In genomic region chr3:101676765-101677435, GRCh38 we compare ENCODE assay signal across 1 cellular context.
TF ChIP-seq lines count a peak whose summit lies in the region.

A gene with protein sequence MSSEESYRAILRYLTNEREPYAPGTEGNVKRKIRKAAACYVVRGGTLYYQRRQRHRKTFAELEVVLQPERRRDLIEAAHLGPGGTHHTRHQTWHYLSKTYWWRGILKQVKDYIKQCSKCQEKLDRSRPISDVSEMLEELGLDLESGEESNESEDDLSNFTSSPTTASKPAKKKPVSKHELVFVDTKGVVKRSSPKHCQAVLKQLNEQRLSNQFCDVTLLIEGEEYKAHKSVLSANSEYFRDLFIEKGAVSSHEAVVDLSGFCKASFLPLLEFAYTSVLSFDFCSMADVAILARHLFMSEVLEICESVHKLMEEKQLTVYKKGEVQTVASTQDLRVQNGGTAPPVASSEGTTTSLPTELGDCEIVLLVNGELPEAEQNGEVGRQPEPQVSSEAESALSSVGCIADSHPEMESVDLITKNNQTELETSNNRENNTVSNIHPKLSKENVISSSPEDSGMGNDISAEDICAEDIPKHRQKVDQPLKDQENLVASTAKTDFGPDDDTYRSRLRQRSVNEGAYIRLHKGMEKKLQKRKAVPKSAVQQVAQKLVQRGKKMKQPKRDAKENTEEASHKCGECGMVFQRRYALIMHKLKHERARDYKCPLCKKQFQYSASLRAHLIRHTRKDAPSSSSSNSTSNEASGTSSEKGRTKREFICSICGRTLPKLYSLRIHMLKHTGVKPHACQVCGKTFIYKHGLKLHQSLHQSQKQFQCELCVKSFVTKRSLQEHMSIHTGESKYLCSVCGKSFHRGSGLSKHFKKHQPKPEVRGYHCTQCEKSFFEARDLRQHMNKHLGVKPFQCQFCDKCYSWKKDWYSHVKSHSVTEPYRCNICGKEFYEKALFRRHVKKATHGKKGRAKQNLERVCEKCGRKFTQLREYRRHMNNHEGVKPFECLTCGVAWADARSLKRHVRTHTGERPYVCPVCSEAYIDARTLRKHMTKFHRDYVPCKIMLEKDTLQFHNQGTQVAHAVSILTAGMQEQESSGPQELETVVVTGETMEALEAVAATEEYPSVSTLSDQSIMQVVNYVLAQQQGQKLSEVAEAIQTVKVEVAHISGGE (minus strand): TSS chr3:101677132. CDS start chr3:101676914, 218 bp downstream.

TF ChIP-seq in HepG2, 621 proteins besides CTCF, POLR2A, EP300 and RAD21 (continued from another document and continues in another):
- TF ChIP-seq ZNF775 (CRISPR knock-in tag; IDR thresholded peaks at IDR 0.05; ENCODE audit: borderline replicate concordance) (no peak), TERF1 (CRISPR knock-in tag; IDR thresholded peaks at IDR 0.05) (no peak), ZNF609 (CRISPR knock-in tag; IDR thresholded peaks at IDR 0.05; ENCODE audit: borderline replicate concordance) (0 out of 2 replicates have a peak, but pooled peaks have one; percentile 61), ZNF670 (CRISPR knock-in tag; IDR thresholded peaks at IDR 0.05; ENCODE audit: borderline replicate concordance) (peak; percentile 47; the same call in 1 of the 2 replicates), NBN (conservative IDR thresholded peaks at IDR 0.05) (no peak), GATAD2A (CRISPR knock-in tag; IDR thresholded peaks at IDR 0.05) (peak; percentile 54), DNMT1 (CRISPR knock-in tag; IDR thresholded peaks at IDR 0.05) (no peak), TMF1 (CRISPR knock-in tag; IDR thresholded peaks at IDR 0.05; ENCODE audit: low read depth) (no peak), GZF1 (CRISPR knock-in tag; IDR thresholded peaks at IDR 0.05) (no peak; the same call in none of the 2 replicates), MEIS1 (CRISPR knock-in tag; IDR thresholded peaks at IDR 0.05; ENCODE audit: borderline replicate concordance) (peak; percentile 65; the same call in 1 of the 2 replicates), EEA1 (CRISPR knock-in tag; IDR thresholded peaks at IDR 0.05; ENCODE audit: borderline replicate concordance) (no peak), STAG1 (CRISPR knock-in tag; IDR thresholded peaks at IDR 0.05) (0 out of 2 replicates have a peak, but pooled peaks have one; percentile 6), NR2C2 (CRISPR knock-in tag; IDR thresholded peaks at IDR 0.05; ENCODE audit: borderline replicate concordance) (peak; percentile 65; the same call in 1 of the 2 replicates), ZNF672 (CRISPR knock-in tag; IDR thresholded peaks at IDR 0.05) (no peak), ZBTB46 (CRISPR knock-in tag; IDR thresholded peaks at IDR 0.05; ENCODE audit: borderline replicate concordance) (no peak), ZMYM2 (CRISPR knock-in tag; IDR thresholded peaks at IDR 0.05) (peak; percentile 76; the same call in 1 of the 2 replicates), CREM (IDR thresholded peaks at IDR 0.05) (peak; percentile 99), CREM (CRISPR knock-in tag; IDR thresholded peaks at IDR 0.05) (peak; percentile 63; the same call in 1 of the 2 replicates), ZNF850 (CRISPR knock-in tag; conservative IDR thresholded peaks at IDR 0.05) (no peak; the same call in 1 of the 2 replicates), ZNF724P (CRISPR knock-in tag; IDR thresholded peaks at IDR 0.05; ENCODE audit: borderline replicate concordance) (no peak), HMG20B (CRISPR knock-in tag; conservative IDR thresholded peaks at IDR 0.05) (no peak), NFE2L2 (IDR thresholded peaks at IDR 0.05; ENCODE audit: low read length) (0 out of 2 replicates have a peak, but pooled peaks have one; percentile 2), NR0B2 (CRISPR knock-in tag; IDR thresholded peaks at IDR 0.05) (no peak), ZBTB21 (CRISPR knock-in tag; IDR thresholded peaks at IDR 0.05) (peak; percentile 86), DPF2 (CRISPR knock-in tag; IDR thresholded peaks at IDR 0.05; ENCODE audit: borderline replicate concordance, low read depth) (no peak), RARA (CRISPR knock-in tag; IDR thresholded peaks at IDR 0.05) (0 out of 2 replicates have a peak, but pooled peaks have one; percentile 38), ZBTB3 (CRISPR knock-in tag; IDR thresholded peaks at IDR 0.05; ENCODE audit: borderline replicate concordance, low read depth) (peak; percentile 41; the same call in 1 of the 2 replicates), MAF1 (CRISPR knock-in tag; IDR thresholded peaks at IDR 0.05; ENCODE audit: borderline replicate concordance) (peak; percentile 80), ZSCAN31 (CRISPR knock-in tag; IDR thresholded peaks at IDR 0.05; ENCODE audit: low read depth) (peak; percentile 21; the same call in 1 of the 2 replicates), ZBTB4 (CRISPR knock-in tag; IDR thresholded peaks at IDR 0.05; ENCODE audit: borderline replicate concordance) (peak; percentile 50; the same call in 1 of the 2 replicates)
- TF ChIP-seq, protein P1, sequence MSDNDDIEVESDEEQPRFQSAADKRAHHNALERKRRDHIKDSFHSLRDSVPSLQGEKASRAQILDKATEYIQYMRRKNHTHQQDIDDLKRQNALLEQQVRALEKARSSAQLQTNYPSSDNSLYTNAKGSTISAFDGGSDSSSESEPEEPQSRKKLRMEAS (IDR thresholded peaks at IDR 0.05), result peak; percentile 71
- TF ChIP-seq, protein P2, sequence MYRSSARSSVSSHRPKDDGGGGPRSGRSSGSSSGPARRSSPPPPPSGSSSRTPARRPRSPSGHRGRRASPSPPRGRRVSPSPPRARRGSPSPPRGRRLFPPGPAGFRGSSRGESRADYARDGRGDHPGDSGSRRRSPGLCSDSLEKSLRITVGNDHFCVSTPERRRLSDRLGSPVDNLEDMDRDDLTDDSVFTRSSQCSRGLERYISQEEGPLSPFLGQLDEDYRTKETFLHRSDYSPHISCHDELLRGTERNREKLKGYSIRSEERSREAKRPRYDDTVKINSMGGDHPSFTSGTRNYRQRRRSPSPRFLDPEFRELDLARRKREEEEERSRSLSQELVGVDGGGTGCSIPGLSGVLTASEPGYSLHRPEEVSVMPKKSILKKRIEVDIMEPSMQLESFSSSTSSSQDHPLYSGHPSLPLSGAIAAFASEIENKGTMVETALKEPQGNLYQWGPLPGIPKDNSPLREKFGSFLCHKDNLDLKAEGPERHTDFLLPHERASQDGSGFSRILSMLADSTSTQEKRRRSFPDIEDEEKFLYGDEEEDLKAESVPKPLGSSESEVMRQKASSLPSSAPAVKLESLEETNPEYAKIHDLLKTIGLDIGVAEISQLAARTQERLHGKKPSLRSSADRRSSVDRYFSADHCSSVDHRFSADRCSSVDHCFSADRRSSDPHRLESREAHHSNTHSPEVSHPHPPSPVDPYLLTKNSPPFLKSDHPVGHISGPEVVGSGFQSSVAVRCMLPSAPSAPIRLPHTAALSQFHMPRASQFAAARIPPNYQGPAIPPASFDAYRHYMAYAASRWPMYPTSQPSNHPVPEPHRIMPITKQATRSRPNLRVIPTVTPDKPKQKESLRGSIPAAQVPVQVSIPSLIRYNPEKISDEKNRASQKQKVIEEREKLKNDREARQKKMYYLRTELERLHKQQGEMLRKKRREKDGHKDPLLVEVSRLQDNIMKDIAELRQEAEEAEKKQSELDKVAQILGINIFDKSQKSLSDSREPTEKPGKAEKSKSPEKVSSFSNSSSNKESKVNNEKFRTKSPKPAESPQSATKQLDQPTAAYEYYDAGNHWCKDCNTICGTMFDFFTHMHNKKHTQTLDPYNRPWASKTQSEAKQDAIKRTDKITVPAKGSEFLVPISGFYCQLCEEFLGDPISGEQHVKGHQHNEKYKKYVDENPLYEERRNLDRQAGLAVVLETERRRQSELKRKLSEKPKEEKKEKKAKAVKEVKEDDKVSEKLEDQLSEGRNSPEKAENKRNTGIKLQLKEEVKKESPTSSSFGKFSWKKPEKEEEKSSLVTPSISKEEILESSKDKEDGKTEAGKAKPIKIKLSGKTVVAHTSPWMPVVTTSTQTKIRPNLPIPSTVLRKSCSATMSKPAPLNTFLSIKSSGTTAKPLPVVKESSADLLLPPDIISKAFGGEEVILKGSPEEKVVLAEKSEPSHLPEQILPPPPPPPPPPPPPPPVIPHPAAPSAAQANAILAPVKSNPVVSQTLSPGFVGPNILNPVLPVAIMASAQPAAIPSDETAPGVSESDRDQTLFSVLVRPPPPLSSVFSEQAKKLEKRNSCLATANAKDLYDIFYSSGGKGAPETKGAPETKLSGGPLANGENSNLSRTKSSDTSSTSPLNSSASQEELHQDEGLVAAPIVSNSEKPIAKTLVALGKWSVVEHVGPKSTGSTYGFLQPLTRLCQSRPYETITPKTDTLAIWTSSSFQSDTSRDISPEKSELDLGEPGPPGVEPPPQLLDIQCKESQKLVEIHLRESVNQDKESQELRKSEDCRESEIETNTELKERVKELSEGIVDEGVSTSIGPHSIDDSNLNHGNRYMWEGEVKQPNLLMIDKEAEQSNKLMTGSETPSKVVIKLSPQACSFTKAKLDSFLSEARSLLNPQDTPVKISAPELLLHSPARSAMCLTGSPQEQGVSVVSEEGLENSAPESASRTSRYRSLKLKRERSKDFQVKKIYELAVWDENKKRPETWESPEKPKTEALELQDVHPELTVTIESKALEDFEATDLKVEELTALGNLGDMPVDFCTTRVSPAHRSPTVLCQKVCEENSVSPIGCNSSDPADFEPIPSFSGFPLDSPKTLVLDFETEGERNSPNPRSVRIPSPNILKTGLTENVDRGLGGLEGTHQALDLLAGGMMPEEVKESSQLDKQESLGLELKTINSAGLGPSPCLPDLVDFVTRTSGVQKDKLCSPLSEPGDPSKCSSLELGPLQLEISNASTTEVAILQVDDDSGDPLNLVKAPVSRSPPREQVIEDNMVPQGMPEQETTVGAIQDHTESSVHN (CRISPR knock-in tag; IDR thresholded peaks at IDR 0.05), result no peak
